ENCODE assay signal across 23 cellular contexts in genomic region chr3:148233403-148233802, GRCh38.
DNase-seq lines count a peak whose midpoint lies in the region; ATAC-seq and TF ChIP-seq lines count a peak whose summit lies in the region.
"Had no signal": no experiment of that assay in that cellular context is flagged by ENCODE, and none has a peak within 500 bp of the region (broad histone marks: within the 10 kb centered on the region; RNA-seq: fewer than 3 reads in every experiment).

No MANE protein-coding gene starts in this region.

- H3K9ac ChIP-seq in IMR-90 (ENCODE audit: low read depth, low read length) = no peak overlapping the region

- H3K4me2 ChIP-seq in IMR-90 (ENCODE audit: low read depth, low read length) (no peak overlapping the region), osteoblast (ENCODE audit: insufficient read depth, low read length) (no peak overlapping the region)
- H3K4me2 ChIP-seq: PC-9 had no signal

- H3K4me3 ChIP-seq in IMR-90 (ENCODE audit: insufficient read depth, low read depth, low read length) = no peak overlapping the region
- H3K4me3 ChIP-seq in osteoblast (ENCODE audit: insufficient read depth, low read length) = no peak overlapping the region
- H3K4me3 ChIP-seq: PC-9, SJSA1, uterus had no signal

- H3K27me3 ChIP-seq in IMR-90 (ENCODE audit: control insufficient read depth, insufficient read depth, low read length) (no peaks in the 10 kb centered on the region), osteoblast (ENCODE audit: insufficient read depth, low read length) (no peaks in the 10 kb centered on the region)
- H3K27me3 ChIP-seq: foreskin keratinocyte, SJSA1, uterus had no signal

- H3K14ac ChIP-seq in IMR-90 (replicated peaks; ENCODE audit: low read depth, low read length) = no peak overlapping the region

- H3K27ac ChIP-seq in IMR-90 (ENCODE audit: insufficient read depth, low read length) (no peak overlapping the region), osteoblast (ENCODE audit: low read depth, low read length) (peak overlapping the region; percentile 64)
- H3K27ac ChIP-seq: foreskin keratinocyte, PC-9, SJSA1, uterus had no signal

- H3K56ac ChIP-seq in IMR-90 (ENCODE audit: extremely low read depth, insufficient read depth, low read length) = no peak overlapping the region

- no peak overlapping the region for H3K18ac ChIP-seq in IMR-90 (ENCODE audit: low read depth, low read length)

- H3K36me3 ChIP-seq in IMR-90 (ENCODE audit: control insufficient read depth, insufficient read depth, low read length) = no peaks in the 10 kb centered on the region
- H3K36me3 ChIP-seq in osteoblast (ENCODE audit: insufficient read depth, low read length) = no peaks in the 10 kb centered on the region
- H3K36me3 ChIP-seq: SJSA1, uterus had no signal

- H2AFZ ChIP-seq in IMR-90 (replicated peaks; ENCODE audit: low read length, poor library complexity) (no peak overlapping the region), osteoblast (ENCODE audit: low read length) (peak overlapping the region; percentile 32)
- H2AFZ ChIP-seq: PC-9 had no signal

- no peak overlapping the region for H2AK9ac ChIP-seq in IMR-90 (replicated peaks; ENCODE audit: low read depth, low read length, poor library complexity)

- TF ChIP-seq POLR2A in IMR-90 (IDR thresholded peaks at IDR 0.05; ENCODE audit: low read depth, low read length) = no peak

- no peak overlapping the region for H2BK120ac ChIP-seq in IMR-90 (ENCODE audit: low read depth, low read length)

- H3K4ac ChIP-seq in IMR-90 (ENCODE audit: low read depth, low read length) = no peak overlapping the region

- intact Hi-C loops in IMR-90 (cut with micrococcal nuclease) = no loop called here

- TF ChIP-seq CTCF in IMR-90 (conservative IDR thresholded peaks at IDR 0.05; ENCODE audit: low read depth, low read length) (no peak), osteoblast (IDR thresholded peaks at IDR 0.05; ENCODE audit: extremely low read depth, low read depth, low read length) (no peak)

- DNase-seq in IMR-90 (peak; percentile 59), amniotic epithelial cell (ENCODE audit: low read depth) (peak; percentile 85), osteoblast (ENCODE audit: insufficient read length, low spot score, missing footprints) (no peak), NCI-H82 (lab: John Stamatoyannopoulos, UW) (no peak), ureter (ENCODE audit: low spot score) (no peak), NCI-H187 treated with DMSO at 0.1 percent for 48 hours (lab: John Stamatoyannopoulos, UW) (no peak), T-helper 1 cell (no peak)
- DNase-seq: activated CD4-positive, alpha-beta T cell treated with anti-CD3 and anti-CD28 coated beads for 36 hours; activated gamma-delta T cell; anterior cingulate cortex; Calu3; endodermal cell; foreskin keratinocyte; kidney glomerular epithelial cell; natural killer cell; NCI-H187; NCI-H510A treated with DMSO at 0.1 percent for 48 hours; PC-9; stimulated activated CD4-positive, alpha-beta T cell treated with anti-CD3 and anti-CD28 coated beads, Interleukin-4, amount 100 ng/mL, for 1 hour; T1000; uterus had no signal

- H4K8ac ChIP-seq in IMR-90 (ENCODE audit: low read depth in 2 of 2, low read length in 2 of 2) = no peak overlapping the region

- no peaks in the 10 kb centered on the region for H3K79me2 ChIP-seq in osteoblast (ENCODE audit: insufficient read depth, low read length)

- BruUV-seq in IMR-90 (replicated peaks; lab: Mats Ljungman, UMichigan) = no TSS peak

- no CpG with 5 or more reads among the region's 1 CpG for WGBS in IMR-90 (ENCODE audit: extremely low coverage in 2 of 2, insufficient read length in 1 of 2), 2 experiments

- H3K9me3 ChIP-seq in IMR-90 (ENCODE audit: control insufficient read depth, insufficient read depth, low read length) (no peaks in the 10 kb centered on the region), osteoblast (ENCODE audit: low read depth, low read length) (no peaks in the 10 kb centered on the region)
- H3K9me3 ChIP-seq: SJSA1, uterus had no signal

- no peak for TF ChIP-seq RAD21 in IMR-90 (IDR thresholded peaks at IDR 0.05; ENCODE audit: low read length)

- H3K79me1 ChIP-seq in IMR-90 (ENCODE audit: low read depth in 1 of 2, low read length in 2 of 2) = no peaks in the 10 kb centered on the region

- H3K4me1 ChIP-seq in IMR-90 (ENCODE audit: control insufficient read depth, insufficient read depth, low read length) (no peaks in the 10 kb centered on the region), osteoblast (ENCODE audit: insufficient read depth, low read length) (peaks cover 6% of the 10 kb centered on the region)
- H3K4me1 ChIP-seq: foreskin keratinocyte, SJSA1, uterus had no signal

- no peak overlapping the region for H2BK20ac ChIP-seq in IMR-90 (ENCODE audit: low read depth, low read length)

- H3K23ac ChIP-seq in IMR-90 (ENCODE audit: low read depth, low read length) = no peak overlapping the region

- H4K5ac ChIP-seq in IMR-90 (ENCODE audit: low read depth, low read length) = no peak overlapping the region

- CTCF ChIA-PET in IMR-90 (lab: Yijun Ruan, JAX) = no interaction called here

- in situ Hi-C loops in IMR-90 (cut with MboI; ENCODE audit: low sequenced_read_pairs) = no loop called here

- dilution Hi-C loops in IMR-90 (cut with HindIII; ENCODE audit: low sequenced_read_pairs, unreplicated experiment) = no loop called here

- H4K91ac ChIP-seq in IMR-90 (ENCODE audit: insufficient read depth, low read depth, low read length) = no peak overlapping the region

- ATAC-seq in GM18867 (IDR thresholded peaks at IDR 0.05; ENCODE audit: unreplicated experiment) (peak; percentile 59), IMR-90 (ENCODE audit: low read depth) (no peak)
- ATAC-seq: activated CD4-positive, alpha-beta T cell treated with anti-CD3 and anti-CD28 coated beads for 36 hours; foreskin keratinocyte; natural killer cell had no signal

- no peak overlapping the region for H2BK15ac ChIP-seq in IMR-90 (ENCODE audit: low read depth, low read length)

- no peak overlapping the region for H2BK5ac ChIP-seq in IMR-90 (ENCODE audit: low read depth, low read length, poor library complexity, severe bottlenecking)

- H3K9me1 ChIP-seq in IMR-90 (ENCODE audit: insufficient read depth, low read length) = no peaks in the 10 kb centered on the region

- H2AK5ac ChIP-seq in IMR-90 (ENCODE audit: low read depth, low read length) = no peak overlapping the region

- no peaks in the 10 kb centered on the region for H4K20me1 ChIP-seq in IMR-90 (ENCODE audit: insufficient read depth, low read length)
- no peaks in the 10 kb centered on the region for H4K20me1 ChIP-seq in osteoblast (ENCODE audit: insufficient read depth, low read length)

- POLR2A ChIA-PET in IMR-90 (lab: Charles Lee; ENCODE audit: unreplicated experiment) = interaction anchor here (0.6 kb wide), 1 partner anchor 13 kb away, joined by 8 read pairs; no protein-coding TSS in a partner anchor

TF ChIP-seq in IMR-90, 13 proteins besides CTCF, POLR2A, EP300 and RAD21:
- no peak for TF ChIP-seq RCOR1 (IDR thresholded peaks at IDR 0.05; ENCODE audit: insufficient replicate concordance, low read length)
- TF ChIP-seq MXI1 (IDR thresholded peaks at IDR 0.05; ENCODE audit: borderline replicate concordance, low read depth, low read length) = no peak
- no peak for TF ChIP-seq MAFK (IDR thresholded peaks at IDR 0.05; ENCODE audit: low read depth, low read length)
- no peak for TF ChIP-seq BHLHE40 (IDR thresholded peaks at IDR 0.05; ENCODE audit: low read depth, low read length)
- TF ChIP-seq USF2 (IDR thresholded peaks at IDR 0.05; ENCODE audit: low read depth, low read length) = no peak
- TF ChIP-seq SMC3 (IDR thresholded peaks at IDR 0.05; ENCODE audit: low read depth, low read length) = no peak
- no peak for TF ChIP-seq ELK1 (IDR thresholded peaks at IDR 0.05; ENCODE audit: borderline replicate concordance, low read depth, low read length)
- TF ChIP-seq CEBPB (IDR thresholded peaks at IDR 0.05; ENCODE audit: low read depth, low read length) = no peak
- no peak for TF ChIP-seq MAZ (IDR thresholded peaks at IDR 0.05; ENCODE audit: borderline replicate concordance, low read depth, low read length)
- TF ChIP-seq RFX5 (IDR thresholded peaks at IDR 0.05; ENCODE audit: low read depth, low read length) = no peak
- no peak for TF ChIP-seq CHD1 (IDR thresholded peaks at IDR 0.05; ENCODE audit: low read depth, low read length)
- no peak for TF ChIP-seq NFE2L2 (IDR thresholded peaks at IDR 0.05; ENCODE audit: low read depth, low read length)
- no peak for TF ChIP-seq FOS (IDR thresholded peaks at IDR 0.05; ENCODE audit: low read depth, low read length)

Comparison
In these comparisons a context has a peak if more than half of its experiments do, and no peak if none do; other contexts are left out.
1. DNase-seq: peak in IMR-90 (single experiment) and amniotic epithelial cell (single experiment); none in osteoblast (single experiment), NCI-H82 (single experiment), ureter (single experiment), NCI-H187 treated with DMSO at 0.1 percent for 48 hours (single experiment) and T-helper 1 cell (0 of 5).